Comparison of ENCODE assay signal across 8 cellular contexts in the genomic region with DNA sequence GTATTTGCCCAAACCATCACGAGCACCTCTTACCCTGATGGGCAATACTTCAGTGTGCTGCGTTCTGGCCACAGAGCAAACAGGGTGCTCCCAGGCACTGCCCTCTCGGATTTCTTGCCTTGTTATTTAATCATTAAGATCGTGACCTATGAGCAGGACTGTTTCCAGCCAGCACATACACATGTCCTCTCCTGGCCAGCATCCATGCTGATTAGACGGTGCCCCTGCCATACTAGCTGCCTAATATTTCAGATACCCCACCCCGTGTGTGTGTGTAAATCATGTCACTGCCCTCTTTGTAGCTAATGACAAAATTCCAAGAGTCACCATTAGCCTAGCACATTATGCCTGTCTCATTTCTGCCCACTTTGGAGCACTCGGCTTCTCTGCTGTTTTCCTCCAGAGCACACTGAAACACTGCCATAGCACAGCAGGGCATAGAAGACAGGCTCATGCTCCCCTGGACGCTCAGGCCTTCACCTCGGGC. TPM values are rescaled to one million over a fixed set of nuclear protein-coding genes. Genes with fewer than 3 reads are reported as not detected.
DNase-seq lines count a peak whose midpoint lies in the region; ATAC-seq lines count a peak whose summit lies in the region.

No MANE protein-coding gene starts in this region.

- intact Hi-C loops in activated CD4-positive, alpha-beta memory T cell treated with anti-CD3 and anti-CD28 coated beads for 36 hours (cut with micrococcal nuclease): no loop called here

- POLR2A ChIA-PET in activated CD4-positive, alpha-beta memory T cell treated with anti-CD3 and anti-CD28 coated beads for 36 hours (lab: Charles Lee): interaction anchor here (1.3 to 1.9 kb wide), 4 partner anchors 65 to 76 kb away, joined by 5 to 17 read pairs (median 10); partner anchors contain the start of gene FBXO31

- H3K27ac ChIP-seq in iPS-18a (ENCODE audit: low read length): peak overlapping the region; percentile 79

- H3K4me1 Mint-ChIP-seq in T-helper 1 cell treated with Interleukin-12 subunit alpha and Interleukin-12 subunit beta and Interleukin-4 antibody, amounts not matched to agents 30 μg/mL and 1 μg/mL, for 36 hours (ENCODE audit: low read depth): peaks cover 13% of the 10 kb centered on the region
- H3K4me1 Mint-ChIP-seq in activated CD4-positive, alpha-beta memory T cell treated with anti-CD3 and anti-CD28 coated beads for 36 hours (ENCODE audit: low read depth): peaks cover 12% of the 10 kb centered on the region
- H3K4me1 Mint-ChIP-seq in stimulated activated naive CD8-positive, alpha-beta T cell treated with anti-CD3 and anti-CD28 coated beads, Interleukin-15, amount 100 ng/mL, for 72 hours: peaks cover 33% of the 10 kb centered on the region

- H3K9ac ChIP-seq in iPS-18a (ENCODE audit: low read length): peak overlapping the region; percentile 97

- H3K27me3 Mint-ChIP-seq in T-helper 1 cell treated with Interleukin-12 subunit alpha and Interleukin-12 subunit beta and Interleukin-4 antibody, amounts not matched to agents 30 μg/mL and 1 μg/mL, for 36 hours (ENCODE audit: low read depth): no peaks in the 10 kb centered on the region
- no peaks in the 10 kb centered on the region for H3K27me3 Mint-ChIP-seq in activated CD4-positive, alpha-beta memory T cell treated with anti-CD3 and anti-CD28 coated beads for 36 hours
- no peaks in the 10 kb centered on the region for H3K27me3 Mint-ChIP-seq in stimulated activated naive CD8-positive, alpha-beta T cell treated with anti-CD3 and anti-CD28 coated beads, Interleukin-15, amount 100 ng/mL, for 72 hours

- H3K36me3 ChIP-seq in iPS-18a (ENCODE audit: control insufficient read depth, low read depth, low read length): no peaks in the 10 kb centered on the region

- CTCF ChIA-PET in activated CD4-positive, alpha-beta memory T cell treated with anti-CD3 and anti-CD28 coated beads for 36 hours (lab: Charles Lee): interaction anchor here (0.7 to 2.8 kb wide), 7 partner anchors 14 to 1749 kb away, joined by 3 to 11 read pairs (median 5); partner anchors contain the start of gene FBXO31

- H3K9me3 Mint-ChIP-seq in T-helper 1 cell treated with Interleukin-12 subunit alpha and Interleukin-12 subunit beta and Interleukin-4 antibody, amounts not matched to agents 30 μg/mL and 1 μg/mL, for 36 hours: no peaks in the 10 kb centered on the region
- no peaks in the 10 kb centered on the region for H3K9me3 Mint-ChIP-seq in activated CD4-positive, alpha-beta memory T cell treated with anti-CD3 and anti-CD28 coated beads for 36 hours
- no peaks in the 10 kb centered on the region for H3K9me3 Mint-ChIP-seq in stimulated activated naive CD8-positive, alpha-beta T cell treated with anti-CD3 and anti-CD28 coated beads, Interleukin-15, amount 100 ng/mL, for 72 hours

- H3K4me1 ChIP-seq in iPS-18a (ENCODE audit: control insufficient read depth, low read depth, low read length): peaks cover 4% of the 10 kb centered on the region

- no peak for DNase-seq in T-helper 1 cell
- no peak for DNase-seq in activated CD4-positive, alpha-beta memory T cell treated with anti-CD3 and anti-CD28 coated beads for 36 hours
- no peak for DNase-seq in stimulated activated naive CD8-positive, alpha-beta T cell treated with anti-CD3 and anti-CD28 coated beads, Interleukin-15, amount 100 ng/mL, for 72 hours
- DNase-seq in ureter (ENCODE audit: low spot score): no peak
- no peak for DNase-seq in dedifferentiated amniotic fluid mesenchymal stem cell (ENCODE audit: extremely low spot score)

- no peaks in the 10 kb centered on the region for H3K27me3 ChIP-seq in iPS-18a (ENCODE audit: control insufficient read depth, insufficient read depth, low read length)

- peak overlapping the region; percentile 90 for H3K4me3 Mint-ChIP-seq in T-helper 1 cell treated with Interleukin-12 subunit alpha and Interleukin-12 subunit beta and Interleukin-4 antibody, amounts not matched to agents 30 μg/mL and 1 μg/mL, for 36 hours
- H3K4me3 Mint-ChIP-seq in activated CD4-positive, alpha-beta memory T cell treated with anti-CD3 and anti-CD28 coated beads for 36 hours: peak overlapping the region; percentile 87
- peak overlapping the region; percentile 90 to 98 for H3K4me3 Mint-ChIP-seq in stimulated activated naive CD8-positive, alpha-beta T cell treated with anti-CD3 and anti-CD28 coated beads, Interleukin-15, amount 100 ng/mL, for 72 hours

- H3K4me3 ChIP-seq in iPS-18a (ENCODE audit: low read length): peak overlapping the region; percentile 94

- no peak for ATAC-seq in stimulated activated naive CD8-positive, alpha-beta T cell treated with anti-CD3 and anti-CD28 coated beads, Interleukin-15, amount 100 ng/mL, for 72 hours
- no peak for ATAC-seq in HG03521 (IDR thresholded peaks at IDR 0.05; ENCODE audit: unreplicated experiment)

- peak overlapping the region; percentile 96 for H3K27ac Mint-ChIP-seq in T-helper 1 cell treated with Interleukin-12 subunit alpha and Interleukin-12 subunit beta and Interleukin-4 antibody, amounts not matched to agents 30 μg/mL and 1 μg/mL, for 36 hours
- peak overlapping the region; percentile 94 for H3K27ac Mint-ChIP-seq in activated CD4-positive, alpha-beta memory T cell treated with anti-CD3 and anti-CD28 coated beads for 36 hours
- peak overlapping the region; percentile 98 to 99 for H3K27ac Mint-ChIP-seq in stimulated activated naive CD8-positive, alpha-beta T cell treated with anti-CD3 and anti-CD28 coated beads, Interleukin-15, amount 100 ng/mL, for 72 hours

- H3K9me3 ChIP-seq in iPS-18a (ENCODE audit: control insufficient read depth, low read depth, low read length): no peaks in the 10 kb centered on the region

- peaks cover 4% of the 10 kb centered on the region for H3K36me3 Mint-ChIP-seq in T-helper 1 cell treated with Interleukin-12 subunit alpha and Interleukin-12 subunit beta and Interleukin-4 antibody, amounts not matched to agents 30 μg/mL and 1 μg/mL, for 36 hours (ENCODE audit: low read depth)
- peaks cover 4% of the 10 kb centered on the region for H3K36me3 Mint-ChIP-seq in activated CD4-positive, alpha-beta memory T cell treated with anti-CD3 and anti-CD28 coated beads for 36 hours

RNA-seq across cellular contexts. Expression of gene C16orf95, which starts 1.0 kb away (rescaled TPM):
- total RNA-seq in activated CD4-positive, alpha-beta memory T cell treated with anti-CD3 and anti-CD28 coated beads for 36 hours: 10 to 100 TPM; 10.9 to 15.0 TPM
- total RNA-seq in ureter: 4.2 TPM
